12 cellular contexts compared by ENCODE assay signal in genomic region chr9:38311382-38312270, GRCh38.
DNase-seq lines count a peak whose midpoint lies in the region; ATAC-seq and TF ChIP-seq lines count a peak whose summit lies in the region.
"Had no signal": no experiment of that assay in that cellular context is flagged by ENCODE, and none has a peak within 500 bp of the region (broad histone marks: within the 10 kb centered on the region; RNA-seq: fewer than 3 reads in every experiment).

No MANE protein-coding gene starts in this region.

- H3K27ac ChIP-seq in heart right ventricle (peak overlapping the region in 4 of 10 donors; percentile 46 to 60 (median 49)), ovary (no peak overlapping the region), breast epithelium (no peak overlapping the region), psoas muscle (no peak overlapping the region)
- H3K27ac ChIP-seq: neutrophil had no signal

- intact Hi-C loops in heart right ventricle (cut with DNase I), result no loop called here
- intact Hi-C loops in ovary (cut with DNase I), result no loop called here
- intact Hi-C loops in breast epithelium (cut with DNase I; ENCODE audit: low total_unique reads), result no loop called here
- intact Hi-C loops in psoas muscle (cut with DNase I), result no loop called here

- H3K4me3 ChIP-seq in heart right ventricle, result peak overlapping the region in 7 of 10 donors; percentile 2 to 46 (median 24)
- H3K4me3 ChIP-seq in ovary, result no peak overlapping the region
- H3K4me3 ChIP-seq in breast epithelium, result no peak overlapping the region
- H3K4me3 ChIP-seq in psoas muscle, result no peak overlapping the region

- H3K27me3 ChIP-seq in heart right ventricle (peaks cover 0 to 13% (median 6%) of the 10 kb centered on the region in 7 donors), ovary (no peaks in the 10 kb centered on the region), breast epithelium (no peaks in the 10 kb centered on the region), psoas muscle (ENCODE audit: insufficient read depth in 3 of 3, low read length in 2 of 3) (peaks cover 0 to 13% (median 2%) of the 10 kb centered on the region in 3 donors)

- DNase-seq in GM03348 (ENCODE audit: low spot score), result peak; percentile 31
- DNase-seq in NCI-H510A (lab: John Stamatoyannopoulos, UW), result peak; percentile 38
- DNase-seq in heart right ventricle, result peak; percentile 8 to 20
- DNase-seq in ovary, result peak in 3 of 5 donors; percentile 23 to 39 (median 34)
- DNase-seq in breast epithelium (ENCODE audit: low spot score in 2 of 2), result no peak
- DNase-seq in activated CD4-positive, alpha-beta T cell treated with anti-CD3 and anti-CD28 coated beads for 1 hour, result no peak
- no peak for DNase-seq in psoas muscle
- DNase-seq: activated B cell treated with CpG ODN at 0.5 μM for 24 hours; activated T-cell treated with anti-CD3 and anti-CD28 coated beads, Interleukin-2, amount 50 U/mL, for 48 hours; NCI-H446 had no signal

- TF ChIP-seq EP300 in ovary (IDR thresholded peaks at IDR 0.05), result no peak

- H3K36me3 ChIP-seq in heart right ventricle (no peaks in the 10 kb centered on the region), ovary (no peaks in the 10 kb centered on the region), breast epithelium (no peaks in the 10 kb centered on the region), psoas muscle (ENCODE audit: insufficient read depth in 1 of 2, low read depth in 1 of 2) (no peaks in the 10 kb centered on the region)
- H3K36me3 ChIP-seq: neutrophil had no signal

- TF ChIP-seq POLR2A in ovary (IDR thresholded peaks at IDR 0.05) (no peak), breast epithelium (IDR thresholded peaks at IDR 0.05) (no peak)

- ATAC-seq in heart right ventricle, result peak; percentile 31 to 79 (median 70)
- no peak for ATAC-seq in psoas muscle
- no peak for ATAC-seq in HG03354 (IDR thresholded peaks at IDR 0.05; ENCODE audit: poor library complexity, severe bottlenecking, unreplicated experiment)

- H3K9me3 ChIP-seq in heart right ventricle, result no peaks in the 10 kb centered on the region
- H3K9me3 ChIP-seq in ovary, result no peaks in the 10 kb centered on the region
- H3K9me3 ChIP-seq in breast epithelium, result no peaks in the 10 kb centered on the region
- no peaks in the 10 kb centered on the region for H3K9me3 ChIP-seq in psoas muscle
- H3K9me3 ChIP-seq: neutrophil had no signal

- TF ChIP-seq CTCF in heart right ventricle (IDR thresholded peaks at IDR 0.05) (no peak), ovary (IDR thresholded peaks at IDR 0.05) (no peak), breast epithelium (IDR thresholded peaks at IDR 0.05) (no peak), psoas muscle (IDR thresholded peaks at IDR 0.05) (no peak)

- WGBS in heart right ventricle, 2 donors, result 53 to 62% methylated on average over 16 of the region's 16 CpGs
- 31 to 35% (median 33%) methylated on average over 16 of the region's 16 CpGs for WGBS in ovary, 3 donors
- WGBS in psoas muscle, 3 donors, result 57 to 63% (median 62%) methylated on average over 16 of the region's 16 CpGs

- peaks cover 0 to 32% (median 11%) of the 10 kb centered on the region in 9 donors for H3K4me1 ChIP-seq in heart right ventricle
- H3K4me1 ChIP-seq in ovary (ENCODE audit: insufficient read depth), result peaks cover 5% of the 10 kb centered on the region
- no peaks in the 10 kb centered on the region for H3K4me1 ChIP-seq in breast epithelium
- H3K4me1 ChIP-seq in psoas muscle, result no peaks in the 10 kb centered on the region

Comparison
In these comparisons a context has a peak if more than half of its experiments do, and no peak if none do; other contexts are left out.
1. DNase-seq: peak in GM03348 (single experiment), NCI-H510A (single experiment), heart right ventricle (2 of 2) and ovary (3 of 5); none in breast epithelium (0 of 2), activated CD4-positive, alpha-beta T cell treated with anti-CD3 and anti-CD28 coated beads for 1 hour (single experiment) and psoas muscle (0 of 2).
2. ATAC-seq: peak in heart right ventricle (8 of 8); none in psoas muscle (0 of 4) and HG03354 (single experiment).
3. H3K4me3 ChIP-seq: peak in heart right ventricle (7 of 10); none in ovary (single experiment), breast epithelium (0 of 3) and psoas muscle (single experiment).